Comparison of ENCODE assay signal across 11 cellular contexts in genomic region chr2:200380139-200380561, GRCh38.
A peak's percentile ranks its signal among the peaks of the same experiment; 100 is the strongest.
DNase-seq lines count a peak whose midpoint lies in the region; ATAC-seq and TF ChIP-seq lines count a peak whose summit lies in the region.
"Had no signal": no experiment of that assay in that cellular context is flagged by ENCODE, and none has a peak within 500 bp of the region (broad histone marks: within the 10 kb centered on the region; RNA-seq: fewer than 3 reads in every experiment).

No MANE protein-coding gene starts in this region.

- H3K27me3 ChIP-seq in H9 (ENCODE audit: insufficient read depth, low read length) (no peaks in the 10 kb centered on the region), osteoblast (ENCODE audit: insufficient read depth, low read length) (no peaks in the 10 kb centered on the region)
- H3K27me3 ChIP-seq: pancreas had no signal

- H2BK120ac ChIP-seq in H9 (ENCODE audit: low read depth, low read length, poor library complexity, severe bottlenecking), result no peak overlapping the region

- H3K4me3 ChIP-seq in epithelial cell of esophagus (ENCODE audit: low read length), result no peak overlapping the region
- no peak overlapping the region for H3K4me3 ChIP-seq in osteoblast (ENCODE audit: insufficient read depth, low read length)
- H3K4me3 ChIP-seq: pancreas had no signal

- H3K18ac ChIP-seq in H9 (ENCODE audit: insufficient read length, low read depth, low read length), result no peak overlapping the region

- H3K79me2 ChIP-seq in H9 (ENCODE audit: insufficient read depth, low read length) (peaks cover 13% of the 10 kb centered on the region; the same call in 1 of the 2 replicates), osteoblast (ENCODE audit: insufficient read depth, low read length) (peaks cover 61% of the 10 kb centered on the region)

- no peak overlapping the region for H4K91ac ChIP-seq in H9 (ENCODE audit: insufficient read length, low read depth, low read length)

- H3K36me3 Mint-ChIP-seq in H9 (ENCODE audit: insufficient read depth in 1 of 3, low read depth in 3 of 3), result no peaks in the 10 kb centered on the region; a peak in 1 of 7 replicates

- H4K5ac ChIP-seq in H9 (ENCODE audit: insufficient read length, low read depth, low read length), result no peak overlapping the region

- no peak overlapping the region for H3K14ac ChIP-seq in H9 (ENCODE audit: insufficient read depth, low read length)

- no peak overlapping the region for H3K23ac ChIP-seq in H9 (ENCODE audit: insufficient read length, low read depth, low read length)

- H4K8ac ChIP-seq in H9 (replicated peaks; ENCODE audit: insufficient read length, low read depth, low read length), result no peak overlapping the region

- no peak overlapping the region for H2BK20ac ChIP-seq in H9 (ENCODE audit: low read depth, low read length, poor library complexity, severe bottlenecking)

- TF ChIP-seq CTCF in H9 (conservative IDR thresholded peaks at IDR 0.05) (no peak), epithelial cell of esophagus (IDR thresholded peaks at IDR 0.05; ENCODE audit: insufficient read depth, low read depth, low read length, missing control alignments) (no peak), osteoblast (IDR thresholded peaks at IDR 0.05; ENCODE audit: extremely low read depth, low read depth, low read length) (no peak)

- H3K9me3 ChIP-seq in H9 (ENCODE audit: control insufficient read depth, low read depth, low read length) (no peaks in the 10 kb centered on the region), osteoblast (ENCODE audit: low read depth, low read length) (no peaks in the 10 kb centered on the region)
- H3K9me3 ChIP-seq: pancreas had no signal

- WGBS in H9 (ENCODE audit: extremely low coverage, insufficient read length, low lambda C conversion rate), result no CpG with 5 or more reads among the region's 6 CpGs

- no peak overlapping the region for H2BK15ac ChIP-seq in H9 (ENCODE audit: low read depth, low read length)

- H3K4me2 ChIP-seq in H9 (ENCODE audit: insufficient read depth, insufficient read length, low read length) (no peak overlapping the region), osteoblast (ENCODE audit: insufficient read depth, low read length) (peak overlapping the region; percentile 79)

- H4K20me1 ChIP-seq in H9 (ENCODE audit: control insufficient read depth, insufficient read depth, insufficient read length) (no peaks in the 10 kb centered on the region), osteoblast (ENCODE audit: insufficient read depth, low read length) (no peaks in the 10 kb centered on the region)

- H2AK5ac ChIP-seq in H9 (ENCODE audit: insufficient read length, low read length), result no peak overlapping the region

- peak overlapping the region; percentile 6 to 33; a peak in 3 of 5 replicates for H3K4me3 Mint-ChIP-seq in H9
- H3K4me3 Mint-ChIP-seq: activated naive CD8-positive, alpha-beta T cell treated with anti-CD3 and anti-CD28 coated beads, Interleukin-2, amount 50 U/mL, for 24 hours had no signal

- H3K56ac ChIP-seq in H9 (ENCODE audit: insufficient read length, low read depth, low read length), result no peak overlapping the region

- DNase-seq in H9, result no peak
- peak; percentile 97 to 99 for DNase-seq in NCI-H526 (lab: John Stamatoyannopoulos, UW)
- peak; percentile 39 for DNase-seq in epithelial cell of esophagus (ENCODE audit: low read depth)
- DNase-seq in osteoblast (ENCODE audit: insufficient read length, low spot score, missing footprints), result no peak
- no peak for DNase-seq in effector CD8-positive, alpha-beta T cell (lab: John Stamatoyannopoulos, UW)
- no peak for DNase-seq in NCI-H2029 (lab: John Stamatoyannopoulos, UW)
- DNase-seq: activated naive CD8-positive, alpha-beta T cell treated with anti-CD3 and anti-CD28 coated beads, Interleukin-2, amount 50 U/mL, for 24 hours; NCI-H446; pancreas had no signal

- no peak overlapping the region for H2BK12ac ChIP-seq in H9 (ENCODE audit: insufficient read length, low read depth, low read length)

- H3K27ac ChIP-seq in H9 (ENCODE audit: insufficient read length, low read depth, low read length) (no peak overlapping the region), osteoblast (ENCODE audit: low read depth, low read length) (peak overlapping the region; percentile 90)

- ATAC-seq in HG03280 (IDR thresholded peaks at IDR 0.05; ENCODE audit: unreplicated experiment) (no peak), GM21447 (IDR thresholded peaks at IDR 0.05; ENCODE audit: unreplicated experiment) (no peak)
- ATAC-seq: activated naive CD8-positive, alpha-beta T cell treated with anti-CD3 and anti-CD28 coated beads, Interleukin-2, amount 50 U/mL, for 24 hours; pancreas had no signal

- H3K9me3 Mint-ChIP-seq in H9, result no peaks in the 10 kb centered on the region
- H3K9me3 Mint-ChIP-seq: activated naive CD8-positive, alpha-beta T cell treated with anti-CD3 and anti-CD28 coated beads, Interleukin-2, amount 50 U/mL, for 24 hours had no signal

- peaks cover 72 to 74% of the 10 kb centered on the region in 2 experiments for H3K4me1 Mint-ChIP-seq in H9

- no peaks in the 10 kb centered on the region for H3K23me2 ChIP-seq in H9 (ENCODE audit: insufficient read length, low read depth, low read length, poor library complexity, severe bottlenecking)

- no peak overlapping the region for H2BK5ac ChIP-seq in H9 (ENCODE audit: insufficient read length, low read length)

- H2AFZ ChIP-seq in H9 (ENCODE audit: low read length) (no peak overlapping the region), osteoblast (ENCODE audit: low read length) (no peak overlapping the region)

- H3K79me1 ChIP-seq in H9 (ENCODE audit: insufficient read depth, low read depth, low read length, poor library complexity, severe bottlenecking), result no peaks in the 10 kb centered on the region

- no peaks in the 10 kb centered on the region for H3K27me3 Mint-ChIP-seq in H9 (ENCODE audit: low read depth)
- H3K27me3 Mint-ChIP-seq: activated naive CD8-positive, alpha-beta T cell treated with anti-CD3 and anti-CD28 coated beads, Interleukin-2, amount 50 U/mL, for 24 hours had no signal

- H3K9ac ChIP-seq in H9 (ENCODE audit: extremely low read depth, insufficient read length, low read length), result no peak overlapping the region

- no peak overlapping the region for H3T11ph ChIP-seq in H9 (ENCODE audit: low read length)

- H3K4ac ChIP-seq in H9 (ENCODE audit: low read depth, low read length), result no peak overlapping the region

- no peaks in the 10 kb centered on the region for H3K36me3 ChIP-seq in osteoblast (ENCODE audit: insufficient read depth, low read length)
- H3K36me3 ChIP-seq: pancreas had no signal

- H3K4me1 ChIP-seq in H9 (ENCODE audit: insufficient read depth, low read length), result peaks cover 28% of the 10 kb centered on the region
- H3K4me1 ChIP-seq in osteoblast (ENCODE audit: insufficient read depth, low read length), result peaks cover 59% of the 10 kb centered on the region

- peak overlapping the region; percentile 1 to 60 (median 58); a peak in 6 of 7 replicates for H3K27ac Mint-ChIP-seq in H9
- H3K27ac Mint-ChIP-seq: activated naive CD8-positive, alpha-beta T cell treated with anti-CD3 and anti-CD28 coated beads, Interleukin-2, amount 50 U/mL, for 24 hours had no signal

Comparison
In these comparisons a context has a peak if more than half of its experiments do, and no peak if none do; other contexts are left out.
1. DNase-seq: peak in NCI-H526 (2 of 2) and epithelial cell of esophagus (single experiment); none in H9 (single experiment), osteoblast (single experiment), effector CD8-positive, alpha-beta T cell (single experiment) and NCI-H2029 (single experiment).